Comparison of ENCODE assay signal across 14 cellular contexts in genomic region chr13:110265341-110265681, GRCh38. TPM values are rescaled to one million over a fixed set of nuclear protein-coding genes. Genes with fewer than 3 reads are reported as not detected.
DNase-seq lines count a peak whose midpoint lies in the region; ATAC-seq and TF ChIP-seq lines count a peak whose summit lies in the region.
"Had no signal": no experiment of that assay in that cellular context is flagged by ENCODE, and none has a peak within 500 bp of the region (broad histone marks: within the 10 kb centered on the region; RNA-seq: fewer than 3 reads in every experiment).

No MANE protein-coding gene starts in this region.

- intact Hi-C loops in esophagus muscularis mucosa (cut with DNase I) = loop anchor here (5.0 kb wide), 1 partner anchor 37 kb away; no protein-coding TSS in a partner anchor
- intact Hi-C loops in thyroid gland (cut with DNase I) = no loop called here

- peaks cover 3% of the 10 kb centered on the region; the same call in 1 of the 2 replicates for H3K36me3 ChIP-seq in SJCRH30
- peaks cover 0 to 5% (median 2%) of the 10 kb centered on the region in 4 donors for H3K36me3 ChIP-seq in esophagus muscularis mucosa
- peaks cover 0 to 3% of the 10 kb centered on the region in 2 donors for H3K36me3 ChIP-seq in muscle layer of duodenum (ENCODE audit: control insufficient read depth in 1 of 2, insufficient read depth in 2 of 2, low read length in 2 of 2)
- H3K36me3 ChIP-seq in thyroid gland = no peaks in the 10 kb centered on the region

- TF ChIP-seq CTCF in esophagus muscularis mucosa (IDR thresholded peaks at IDR 0.05) = no peak
- no peak for TF ChIP-seq CTCF in thyroid gland (IDR thresholded peaks at IDR 0.05)

- H3K27ac ChIP-seq in SJCRH30 (peak overlapping the region; percentile 79), esophagus muscularis mucosa (replicated peaks in 1 of 4) (peak overlapping the region; percentile 64 to 80 (median 72)), muscle layer of duodenum (ENCODE audit: low read length) (peak overlapping the region; percentile 48), thyroid gland (peak overlapping the region in 2 of 3 donors; percentile 36 to 44)

- ATAC-seq in HG03175 (IDR thresholded peaks at IDR 0.05; ENCODE audit: unreplicated experiment) (no peak), HG03460 (IDR thresholded peaks at IDR 0.05; ENCODE audit: unreplicated experiment) (no peak)
- ATAC-seq: GM12878 had no signal

- DNase-seq in SJCRH30 (peak in 1 of 2 experiments; percentile 57), esophagus muscularis mucosa (ENCODE audit: extremely low spot score) (peak; percentile 78), thyroid gland (no peak), UCSD-AML1 (lab: John Stamatoyannopoulos, UW; ENCODE audit: unreplicated experiment) (no peak), kidney glomerular epithelial cell (lab: John Stamatoyannopoulos, UW) (no peak)
- DNase-seq: activated CD4-positive, CD25-positive, alpha-beta regulatory T cell treated with anti-CD3 and anti-CD28 coated beads, Interleukin-2, amount 50 U/mL, for 72 hours; activated naive CD4-positive, alpha-beta T cell treated with anti-CD3 and anti-CD28 coated beads, Interleukin-2, amount 10 ng/mL, durations not matched to agents 7 days and 5 days; KBM-7; NK-92 treated with Interleukin-12 subunit alpha and Interleukin-12 subunit beta, amount 100 ng/mL, for 24 hours; stimulated activated CD4-positive, alpha-beta T cell treated with anti-CD3 and anti-CD28 coated beads, Interleukin-4, amount 100 ng/mL, for 4 hours had no signal

- TF ChIP-seq POLR2A in esophagus muscularis mucosa (IDR thresholded peaks at IDR 0.05; ENCODE audit: low read depth) (no peak), thyroid gland (IDR thresholded peaks at IDR 0.05) (no peak)

- TF ChIP-seq EP300 in esophagus muscularis mucosa (IDR thresholded peaks at IDR 0.05) = no peak

- peaks cover 36% of the 10 kb centered on the region for H3K4me1 ChIP-seq in SJCRH30
- H3K4me1 ChIP-seq in esophagus muscularis mucosa = peaks cover 91 to 97% (median 96%) of the 10 kb centered on the region in 4 donors
- H3K4me1 ChIP-seq in muscle layer of duodenum (ENCODE audit: control insufficient read depth in 1 of 2, insufficient read depth in 2 of 2, low read length in 2 of 2) = peaks cover 14 to 69% of the 10 kb centered on the region in 2 donors
- peaks cover 10 to 55% of the 10 kb centered on the region in 2 donors for H3K4me1 ChIP-seq in thyroid gland

- H3K4me3 ChIP-seq in SJCRH30 (peak overlapping the region; percentile 52), esophagus muscularis mucosa (no peak overlapping the region), muscle layer of duodenum (ENCODE audit: low read depth in 1 of 2, low read length in 2 of 2) (no peak overlapping the region), thyroid gland (replicated peaks in 1 of 3) (no peak overlapping the region)
- H3K4me3 ChIP-seq: GM12878 had no signal

- H3K9me3 ChIP-seq in SJCRH30 (replicated peaks) = no peaks in the 10 kb centered on the region
- H3K9me3 ChIP-seq in esophagus muscularis mucosa = no peaks in the 10 kb centered on the region
- H3K9me3 ChIP-seq in muscle layer of duodenum (ENCODE audit: control insufficient read depth in 1 of 2, low read length in 2 of 2) = no peaks in the 10 kb centered on the region
- no peaks in the 10 kb centered on the region for H3K9me3 ChIP-seq in thyroid gland

- H3K27me3 ChIP-seq in SJCRH30 (no peaks in the 10 kb centered on the region), esophagus muscularis mucosa (no peaks in the 10 kb centered on the region), muscle layer of duodenum (ENCODE audit: low read depth, low read length) (no peaks in the 10 kb centered on the region), thyroid gland (no peaks in the 10 kb centered on the region)

- 69% methylated on average over 6 of the region's 6 CpGs for WGBS in esophagus muscularis mucosa
- WGBS in thyroid gland, 2 donors = 73 to 75% methylated on average over 6 of the region's 6 CpGs

RNA-seq across cellular contexts. Expression of gene COL4A1, which starts 41.6 kb away (rescaled TPM):
- 269 and 271 TPM in 2 replicates for total RNA-seq in SJCRH30 (2014; rRNA removed; shearing (Covaris generic))
- total RNA-seq in esophagus muscularis mucosa = 100 to 1,000 TPM; 328 to 578 (median 405) TPM
- 100 to 1,000 TPM in 2 of 4 donors, 10 to 100 TPM in 2; 71.3 to 161 (median 112) TPM for total RNA-seq in thyroid gland

RNA-seq across cellular contexts. Expression of gene COL4A2, which starts 41.8 kb away (rescaled TPM):
- 251 and 258 TPM in 2 replicates for total RNA-seq in SJCRH30 (2014; rRNA removed; shearing (Covaris generic))
- total RNA-seq in esophagus muscularis mucosa = 100 to 1,000 TPM; 419 to 931 (median 555) TPM
- 100 to 1,000 TPM in 3 of 4 donors, 10 to 100 TPM in 1; 97.6 to 193 (median 131) TPM for total RNA-seq in thyroid gland
